ENCODE assay signal across 7 cellular contexts in genomic region chr13:112841303-112842015, GRCh38.
DNase-seq lines count a peak whose midpoint lies in the region; ATAC-seq and TF ChIP-seq lines count a peak whose summit lies in the region.
"Not testable (repeated sequence)": the region's sequence is repeated elsewhere in the genome, so short reads cannot be mapped to it uniquely, and the experiment has no call there.

No MANE protein-coding gene starts in this region.

- H3K9ac ChIP-seq in KMS-11, result not testable (repeated sequence)

- not testable (repeated sequence) for H3K4me1 ChIP-seq in KMS-11 (ENCODE audit: low read depth, poor library complexity, severe bottlenecking); thyroid gland
- H3K4me1 ChIP-seq in sigmoid colon, result peaks cover 0 to 26% (median 14%) of the 10 kb centered on the region in 4 donors

- not testable (repeated sequence) for H3K4me3 ChIP-seq in KMS-11 (IDR thresholded peaks at IDR 0.05; ENCODE audit: insufficient read depth, low read depth, low read length); choroid plexus epithelial cell (ENCODE audit: low read depth, low read length); sigmoid colon; thyroid gland (replicated peaks in 1 of 3)

- ATAC-seq in Right ventricle myocardium inferior (peak; percentile 72), left ventricle myocardium superior (peak; percentile 73)

- not testable (repeated sequence) for H2AFZ ChIP-seq in KMS-11 (ENCODE audit: low read depth)

- WGBS in sigmoid colon, 2 donors, result 93 to 97% methylated on average over 31 of the region's 31 CpGs
- WGBS in thyroid gland, 2 donors, result 82 to 88% methylated on average over 16 to 29 of the region's 31 CpGs

- not testable (repeated sequence) for H4K20me1 ChIP-seq in KMS-11 (ENCODE audit: insufficient read depth)

- intact Hi-C loops in Right ventricle myocardium inferior (cut with DNase I); left ventricle myocardium superior (cut with micrococcal nuclease); thyroid gland (cut with DNase I): not testable (repeated sequence)
- intact Hi-C loops in sigmoid colon (cut with DNase I), result loop anchor here (10.0 kb wide), 1 partner anchor 127 kb away; no protein-coding TSS in a partner anchor

- not testable (repeated sequence) for TF ChIP-seq POLR2A in sigmoid colon (IDR thresholded peaks at IDR 0.05); thyroid gland (IDR thresholded peaks at IDR 0.05)

- H3K9me3 ChIP-seq in sigmoid colon, thyroid gland: not testable (repeated sequence)

- TF ChIP-seq EP300 in sigmoid colon (IDR thresholded peaks at IDR 0.05), result not testable (repeated sequence)

- not testable (repeated sequence) for H3K27me3 ChIP-seq in KMS-11 (ENCODE audit: insufficient read depth, low read depth); sigmoid colon; thyroid gland

- DNase-seq in choroid plexus epithelial cell (ENCODE audit: low read depth), result peak; percentile 67
- not testable (repeated sequence) for DNase-seq in Right ventricle myocardium inferior (ENCODE audit: missing footprints); sigmoid colon; thyroid gland
- DNase-seq in left ventricle myocardium superior, result peak; percentile 54
- peak; percentile 85 for DNase-seq in mesenteric fat pad (ENCODE audit: low spot score)

- not testable (repeated sequence) for H3K36me3 ChIP-seq in KMS-11 (ENCODE audit: insufficient read depth)
- H3K36me3 ChIP-seq in sigmoid colon, result peaks cover 0 to 18% (median 4%) of the 10 kb centered on the region in 4 donors
- H3K36me3 ChIP-seq in thyroid gland, result peaks cover 21 to 23% of the 10 kb centered on the region in 2 donors

- H3K27ac ChIP-seq in KMS-11, result not testable (repeated sequence)
- peak overlapping the region; percentile 1 to 51 (median 12) for H3K27ac ChIP-seq in sigmoid colon
- H3K27ac ChIP-seq in thyroid gland, result peak overlapping the region in 2 of 3 donors; percentile 1 to 8

- not testable (repeated sequence) for H3K79me2 ChIP-seq in KMS-11 (ENCODE audit: insufficient read depth, low read depth)

- H3K4me2 ChIP-seq in KMS-11, result peak overlapping the region; percentile 80; the same call in 1 of the 2 replicates

- TF ChIP-seq CTCF in KMS-11 (conservative IDR thresholded peaks at IDR 0.05; ENCODE audit: low read depth, low read length); choroid plexus epithelial cell (conservative IDR thresholded peaks at IDR 0.05; ENCODE audit: low read depth, low read length); sigmoid colon (IDR thresholded peaks at IDR 0.05); thyroid gland (IDR thresholded peaks at IDR 0.05): not testable (repeated sequence)
